In the genomic region with DNA sequence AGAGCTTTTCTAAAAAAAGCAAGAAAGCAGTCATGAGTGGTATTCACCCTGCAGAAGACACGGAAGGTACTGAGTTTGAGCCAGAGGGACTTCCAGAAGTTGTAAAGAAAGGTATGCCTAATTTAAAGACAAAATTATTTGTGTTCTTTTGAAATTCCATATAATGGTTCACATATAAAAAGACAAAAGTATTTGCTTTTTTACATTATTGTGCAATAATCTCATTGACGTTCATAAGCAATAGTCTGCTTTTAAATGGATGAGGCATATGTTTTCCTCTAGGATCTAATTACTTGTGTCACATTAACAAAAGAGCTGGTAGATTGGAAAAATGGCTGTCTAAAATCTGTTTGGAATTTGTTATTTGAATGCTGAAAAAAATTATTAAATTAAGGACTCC, we compare ENCODE assay signal across 25 cellular contexts.
"Had no signal": no experiment of that assay in that cellular context is flagged by ENCODE, and none has a peak within 500 bp of the region (broad histone marks: within the 10 kb centered on the region; RNA-seq: fewer than 3 reads in every experiment).

No MANE protein-coding gene starts in this region.

- FAIRE-seq: colon, endothelial cell of umbilical vein, frontal cortex, kidney had no signal

- ATAC-seq: foreskin keratinocyte, gastroesophageal sphincter, heart left ventricle, left colon, left lobe of liver, lower lobe of right lung, mucosa of descending colon had no signal

- H3K36me3 ChIP-seq: esophagus muscularis mucosa, gastroesophageal sphincter, left ventricle myocardium inferior, lower lobe of right lung had no signal

- H3K9me3 ChIP-seq: esophagus muscularis mucosa, gastroesophageal sphincter, heart left ventricle, left ventricle myocardium inferior, lower lobe of right lung, mucosa of descending colon had no signal

- DNase-seq: dermis blood vessel endothelial cell; dorsolateral prefrontal cortex; effector CD4-positive, alpha-beta T cell; effector memory CD4-positive, alpha-beta T cell; foreskin keratinocyte; heart left ventricle; hypothalamus; immature natural killer cell; islet precursor cell; kidney; kidney glomerular epithelial cell; left colon; left ventricle myocardium inferior; lower lobe of right lung; mesenchymal stem cell; mucosa of descending colon; naive B cell had no signal

- H3K27ac ChIP-seq: coronary artery, dorsolateral prefrontal cortex, esophagus muscularis mucosa, foreskin keratinocyte, gastroesophageal sphincter, heart left ventricle, hepatocyte, left ventricle myocardium inferior, lower lobe of right lung had no signal

- H3K27me3 ChIP-seq: dorsolateral prefrontal cortex, esophagus muscularis mucosa, foreskin keratinocyte, gastroesophageal sphincter, heart left ventricle, hepatocyte had no signal

- H3K79me2 ChIP-seq: hepatocyte had no signal

- H3K4me3 ChIP-seq: coronary artery, dorsolateral prefrontal cortex, esophagus muscularis mucosa, gastroesophageal sphincter, heart left ventricle, hepatocyte, left ventricle myocardium inferior, lower lobe of right lung, mucosa of descending colon had no signal

- H3K4me2 ChIP-seq: hepatocyte had no signal

- H3K4me1 ChIP-seq: esophagus muscularis mucosa, foreskin keratinocyte, gastroesophageal sphincter, heart left ventricle, left ventricle myocardium inferior, lower lobe of right lung had no signal

- H2AFZ ChIP-seq: hepatocyte had no signal
